21 cellular contexts compared by ENCODE assay signal in the genomic region with DNA sequence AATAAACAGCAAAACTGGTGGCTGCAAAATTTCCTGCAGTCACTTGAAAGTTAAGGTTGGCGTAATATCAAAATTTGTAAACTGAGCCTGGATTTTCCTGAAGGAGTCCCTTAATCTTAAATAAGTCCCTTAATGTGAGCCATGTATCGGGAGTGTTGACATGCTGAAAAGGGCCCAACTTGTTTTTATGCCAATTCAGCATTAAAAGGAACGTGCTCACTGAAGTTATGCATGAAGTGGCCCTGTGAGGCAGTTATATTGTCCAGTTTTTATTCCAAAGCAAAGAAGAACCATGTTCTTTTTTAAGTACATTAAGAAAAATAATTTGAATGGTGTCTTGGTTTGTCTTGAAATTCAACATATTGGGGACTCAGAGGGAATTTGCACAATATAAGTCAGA.
DNase-seq lines count a peak whose midpoint lies in the region; ATAC-seq, FAIRE-seq and TF ChIP-seq lines count a peak whose summit lies in the region.
"Had no signal": no experiment of that assay in that cellular context is flagged by ENCODE, and none has a peak within 500 bp of the region (broad histone marks: within the 10 kb centered on the region; RNA-seq: fewer than 3 reads in every experiment).

No MANE protein-coding gene starts in this region.

- H3K79me1 ChIP-seq in IMR-90 (ENCODE audit: low read depth in 1 of 2, low read length in 2 of 2) (no peaks in the 10 kb centered on the region), H1 (ENCODE audit: low read depth, low read length) (no peaks in the 10 kb centered on the region)

- H2BK20ac ChIP-seq in IMR-90 (ENCODE audit: low read depth, low read length) (no peak overlapping the region), H1 (ENCODE audit: low read length) (no peak overlapping the region)

- intact Hi-C loops in IMR-90 (cut with micrococcal nuclease), result no loop called here
- intact Hi-C loops in thyroid gland (cut with DNase I), result no loop called here

- in situ Hi-C loops in IMR-90 (cut with MboI; ENCODE audit: low sequenced_read_pairs), result no loop called here

- 40% methylated on average over 3 of the region's 3 CpGs for WGBS in A549 (ENCODE audit: missing lambda C conversion rate)
- no CpG with 5 or more reads among the region's 3 CpGs for WGBS in IMR-90 (ENCODE audit: extremely low coverage in 2 of 2, insufficient read length in 1 of 2), 2 experiments
- WGBS in H1 (ENCODE audit: extremely low coverage in 1 of 2, insufficient coverage in 1 of 2, insufficient read length in 1 of 2, insufficient replicate concordance in 2 of 2, low coverage in 1 of 2, low lambda C conversion rate in 2 of 2, missing lambda C conversion rate in 1 of 2), 2 experiments, result 95% methylated on average over 3 of the region's 3 CpGs; no CpG with 5 or more reads in 1 of the 2 experiments
- WGBS in thyroid gland, 2 donors, result 80 to 89% methylated on average over 3 of the region's 3 CpGs

- H3K18ac ChIP-seq in IMR-90 (ENCODE audit: low read depth, low read length), result no peak overlapping the region
- no peak overlapping the region for H3K18ac ChIP-seq in H1 (ENCODE audit: extremely low read depth, low read length)

- TF ChIP-seq RAD21 in A549 (conservative IDR thresholded peaks at IDR 0.05 in 1 of 2, IDR thresholded peaks at IDR 0.05 in 1 of 2) (no peak), IMR-90 (IDR thresholded peaks at IDR 0.05; ENCODE audit: low read length) (no peak), H1 (IDR thresholded peaks at IDR 0.05 in 1 of 2, conservative IDR thresholded peaks at IDR 0.05 in 1 of 2; ENCODE audit: low read depth in 2 of 2, low read length in 2 of 2) (no peak)

- no peak overlapping the region for H3K23ac ChIP-seq in IMR-90 (ENCODE audit: low read depth, low read length)
- no peak overlapping the region for H3K23ac ChIP-seq in H1 (ENCODE audit: insufficient read length)

- H3K23me2 ChIP-seq in H1 (ENCODE audit: low read depth, low read length), result no peaks in the 10 kb centered on the region

- H3K4me3 ChIP-seq in A549, result no peak overlapping the region
- no peak overlapping the region for H3K4me3 ChIP-seq in IMR-90 (ENCODE audit: insufficient read depth, low read depth, low read length)
- H3K4me3 ChIP-seq in H1 (ENCODE audit: extremely low read depth in 1 of 4, insufficient read depth in 2 of 4, low read depth in 3 of 4, low read length in 4 of 4), result no peak overlapping the region
- no peak overlapping the region for H3K4me3 ChIP-seq in thyroid gland (replicated peaks in 1 of 3)
- H3K4me3 ChIP-seq: BLaER1 treated with 17β-estradiol and CSF1 and Interleukin-3, amounts not matched to agents 10 nM and 100 nM had no signal

- DNase-seq in A549 (ENCODE audit: low read depth in 1 of 2, low spot score in 1 of 2), result no peak
- DNase-seq in IMR-90, result no peak
- no peak for DNase-seq in H1 (ENCODE audit: low read depth in 1 of 2, low spot score in 2 of 2)
- no peak for DNase-seq in activated gamma-delta T cell (lab: John Stamatoyannopoulos, UW)
- no peak for DNase-seq in thyroid gland
- DNase-seq: 8988T; AML-193; Caco-2; Calu3; CD4-positive, alpha-beta T cell; CD8-positive, alpha-beta T cell; DMS79 treated with DMSO at 0.1 percent for 48 hours; GF-D8 had no signal

- no peak overlapping the region for H3K4ac ChIP-seq in IMR-90 (ENCODE audit: low read depth, low read length)
- H3K4ac ChIP-seq in H1 (replicated peaks; ENCODE audit: insufficient read length, low read depth, low read length), result no peak overlapping the region

- H3K14ac ChIP-seq in IMR-90 (replicated peaks; ENCODE audit: low read depth, low read length) (no peak overlapping the region), H1 (ENCODE audit: insufficient read length) (no peak overlapping the region)

- CTCF ChIA-PET in A549 (lab: Yijun Ruan, JAX), result no interaction called here
- CTCF ChIA-PET in IMR-90 (lab: Yijun Ruan, JAX), result no interaction called here
- CTCF ChIA-PET in H1 (lab: Charles Lee; ENCODE audit: partially characterized antibody), result no interaction called here

- no peak for TF ChIP-seq CTCF in A549 (IDR thresholded peaks at IDR 0.05)
- no peak for TF ChIP-seq CTCF in IMR-90 (conservative IDR thresholded peaks at IDR 0.05; ENCODE audit: low read depth, low read length)
- no peak for TF ChIP-seq CTCF in H1 (IDR thresholded peaks at IDR 0.05; ENCODE audit: control extremely low read depth in 1 of 3, insufficient read depth in 1 of 3, low read depth in 1 of 3, low read length in 3 of 3)
- no peak for TF ChIP-seq CTCF in thyroid gland (IDR thresholded peaks at IDR 0.05)

- H4K8ac ChIP-seq in IMR-90 (ENCODE audit: low read depth in 2 of 2, low read length in 2 of 2) (no peak overlapping the region), H1 (ENCODE audit: extremely low read depth, insufficient read depth, low read length) (no peak overlapping the region)

- ATAC-seq in A549 (no peak), IMR-90 (ENCODE audit: low read depth) (no peak), HG02642 (IDR thresholded peaks at IDR 0.05; ENCODE audit: poor library complexity, unreplicated experiment) (no peak)
- ATAC-seq: CD8-positive, alpha-beta T cell had no signal

- no peaks in the 10 kb centered on the region for H3K9me1 ChIP-seq in IMR-90 (ENCODE audit: insufficient read depth, low read length)

- H4K91ac ChIP-seq in IMR-90 (ENCODE audit: insufficient read depth, low read depth, low read length) (no peak overlapping the region), H1 (replicated peaks; ENCODE audit: insufficient read length, low read length) (no peak overlapping the region)

- H3K27me3 ChIP-seq in IMR-90 (ENCODE audit: control insufficient read depth, insufficient read depth, low read length) (no peaks in the 10 kb centered on the region), H1 (replicated peaks in 1 of 4; ENCODE audit: control insufficient read depth in 3 of 4, extremely low read depth in 1 of 4, insufficient read depth in 3 of 4, low read length in 3 of 4) (no peaks in the 10 kb centered on the region), thyroid gland (no peaks in the 10 kb centered on the region)
- H3K27me3 ChIP-seq: BLaER1 treated with 17β-estradiol and CSF1 and Interleukin-3, amounts not matched to agents 10 nM and 100 nM had no signal

- no peaks in the 10 kb centered on the region for H3K79me2 ChIP-seq in H1 (ENCODE audit: control insufficient read depth in 1 of 2, insufficient read depth in 2 of 2, low read length in 2 of 2)

- no TSS peak for BruUV-seq in IMR-90 (replicated peaks; lab: Mats Ljungman, UMichigan)

- POLR2A ChIA-PET in A549 (lab: Yijun Ruan, JAX), result no interaction called here
- POLR2A ChIA-PET in IMR-90 (lab: Charles Lee; ENCODE audit: unreplicated experiment), result no interaction called here
- POLR2A ChIA-PET in H1 (lab: Charles Lee; ENCODE audit: partially characterized antibody), result no interaction called here

- H3K27ac ChIP-seq in A549, result no peak overlapping the region
- H3K27ac ChIP-seq in IMR-90 (ENCODE audit: insufficient read depth, low read length), result no peak overlapping the region
- no peak overlapping the region for H3K27ac ChIP-seq in H1 (ENCODE audit: low read depth, low read length)
- no peak overlapping the region for H3K27ac ChIP-seq in thyroid gland
- H3K27ac ChIP-seq: BLaER1 treated with 17β-estradiol and CSF1 and Interleukin-3, amounts not matched to agents 10 nM and 100 nM; C4-2B had no signal

- no peak overlapping the region for H2AK5ac ChIP-seq in IMR-90 (ENCODE audit: low read depth, low read length)
- no peak overlapping the region for H2AK5ac ChIP-seq in H1 (ENCODE audit: low read depth, low read length)

- TF ChIP-seq POLR2A in A549 (IDR thresholded peaks at IDR 0.05; ENCODE audit: low read length) (no peak), IMR-90 (IDR thresholded peaks at IDR 0.05; ENCODE audit: low read depth, low read length) (no peak), H1 (IDR thresholded peaks at IDR 0.05; ENCODE audit: control extremely low read depth in 1 of 2, low read depth in 2 of 2, low read length in 2 of 2) (no peak), thyroid gland (IDR thresholded peaks at IDR 0.05) (no peak)

- no peak overlapping the region for H2BK120ac ChIP-seq in IMR-90 (ENCODE audit: low read depth, low read length)
- no peak overlapping the region for H2BK120ac ChIP-seq in H1 (replicated peaks; ENCODE audit: low read depth, low read length)

- H4K5ac ChIP-seq in IMR-90 (ENCODE audit: low read depth, low read length) (no peak overlapping the region), H1 (ENCODE audit: insufficient read length, low read depth, low read length) (no peak overlapping the region)

- dilution Hi-C loops in IMR-90 (cut with HindIII; ENCODE audit: low sequenced_read_pairs, unreplicated experiment), result no loop called here

- no peaks in the 10 kb centered on the region for H3K4me1 ChIP-seq in A549
- no peaks in the 10 kb centered on the region for H3K4me1 ChIP-seq in IMR-90 (ENCODE audit: control insufficient read depth, insufficient read depth, low read length)
- no peaks in the 10 kb centered on the region for H3K4me1 ChIP-seq in H1 (replicated peaks in 1 of 4; ENCODE audit: control insufficient read depth in 3 of 4, insufficient read depth in 4 of 4, low read length in 3 of 4)
- H3K4me1 ChIP-seq in thyroid gland, result no peaks in the 10 kb centered on the region
- H3K4me1 ChIP-seq: BLaER1 treated with 17β-estradiol and CSF1 and Interleukin-3, amounts not matched to agents 10 nM and 100 nM; Caco-2 had no signal

- no peak overlapping the region for H2BK12ac ChIP-seq in H1 (ENCODE audit: low read depth, low read length)

- H3K36me3 ChIP-seq in IMR-90 (ENCODE audit: control insufficient read depth, insufficient read depth, low read length) (no peaks in the 10 kb centered on the region), H1 (ENCODE audit: control insufficient read depth in 2 of 4, insufficient read depth in 4 of 4, low read length in 3 of 4) (no peaks in the 10 kb centered on the region), thyroid gland (no peaks in the 10 kb centered on the region)
- H3K36me3 ChIP-seq: BLaER1 treated with 17β-estradiol and CSF1 and Interleukin-3, amounts not matched to agents 10 nM and 100 nM had no signal

- H2BK15ac ChIP-seq in IMR-90 (ENCODE audit: low read depth, low read length) (no peak overlapping the region), H1 (ENCODE audit: low read length) (no peak overlapping the region)

- no peak for TF ChIP-seq EP300 in A549 (IDR thresholded peaks at IDR 0.05)
- no peak for TF ChIP-seq EP300 in H1 (IDR thresholded peaks at IDR 0.05; ENCODE audit: borderline replicate concordance in 1 of 2, low read depth in 2 of 2, low read length in 2 of 2)

- H3K9ac ChIP-seq in IMR-90 (ENCODE audit: low read depth, low read length) (no peak overlapping the region), H1 (replicated peaks in 1 of 4; ENCODE audit: extremely low read depth in 1 of 4, low read depth in 3 of 4, low read length in 3 of 4) (no peak overlapping the region)
- H3K9ac ChIP-seq: BLaER1 treated with 17β-estradiol and CSF1 and Interleukin-3, amounts not matched to agents 10 nM and 100 nM had no signal

- no peaks in the 10 kb centered on the region for H3K9me3 ChIP-seq in A549
- no peaks in the 10 kb centered on the region; the same call in 1 of the 2 replicates for H3K9me3 ChIP-seq in IMR-90 (ENCODE audit: control insufficient read depth, insufficient read depth, low read length)
- H3K9me3 ChIP-seq in H1 (ENCODE audit: insufficient read depth in 2 of 2, low read depth in 1 of 2, low read length in 1 of 2), result no peaks in the 10 kb centered on the region
- no peaks in the 10 kb centered on the region for H3K9me3 ChIP-seq in thyroid gland
- H3K9me3 ChIP-seq: BLaER1 treated with 17β-estradiol and CSF1 and Interleukin-3, amounts not matched to agents 10 nM and 100 nM; Caco-2 had no signal

- no peak overlapping the region for H2BK5ac ChIP-seq in IMR-90 (ENCODE audit: low read depth, low read length, poor library complexity, severe bottlenecking)
- H2BK5ac ChIP-seq in H1 (ENCODE audit: low read depth, low read length), result no peak overlapping the region

- no peak overlapping the region for H2AFZ ChIP-seq in IMR-90 (replicated peaks; ENCODE audit: low read length, poor library complexity)
- no peak overlapping the region for H2AFZ ChIP-seq in H1 (ENCODE audit: low read length)

- H3K56ac ChIP-seq in IMR-90 (ENCODE audit: extremely low read depth, insufficient read depth, low read length) (no peak overlapping the region), H1 (replicated peaks; ENCODE audit: insufficient read length, low read depth, low read length) (no peak overlapping the region)

- no peak for FAIRE-seq in A549 (lab: Jason Lieb, UNC)
- FAIRE-seq in H1 (lab: Jason Lieb, UNC), result no peak
- FAIRE-seq: A204.1, D721Med, G401.6, GM12891, GM18507 had no signal

- H4K20me1 ChIP-seq in IMR-90 (ENCODE audit: insufficient read depth, low read length) (no peaks in the 10 kb centered on the region), H1 (replicated peaks in 1 of 2; ENCODE audit: control insufficient read depth in 1 of 2, insufficient read depth in 2 of 2, low read length in 2 of 2) (no peaks in the 10 kb centered on the region)
- H4K20me1 ChIP-seq: BLaER1 treated with 17β-estradiol and CSF1 and Interleukin-3, amounts not matched to agents 10 nM and 100 nM had no signal

- H3K4me2 ChIP-seq in A549 (no peak overlapping the region), IMR-90 (ENCODE audit: low read depth, low read length) (no peak overlapping the region), H1 (ENCODE audit: insufficient read depth in 1 of 2, low read depth in 2 of 2, low read length in 2 of 2) (no peak overlapping the region)
- H3K4me2 ChIP-seq: BLaER1 treated with 17β-estradiol and CSF1 and Interleukin-3, amounts not matched to agents 10 nM and 100 nM had no signal

- H2AK9ac ChIP-seq in IMR-90 (replicated peaks; ENCODE audit: low read depth, low read length, poor library complexity), result no peak overlapping the region
